ENCODE assay signal across 8 cellular contexts in genomic region chr9:35616681-35617459, GRCh38. TPM values are rescaled to one million over a fixed set of nuclear protein-coding genes. Genes with fewer than 3 reads are reported as not detected.
DNase-seq lines count a peak whose midpoint lies in the region; ATAC-seq, FAIRE-seq and TF ChIP-seq lines count a peak whose summit lies in the region.

No MANE protein-coding gene starts in this region.

- H2AFZ ChIP-seq in H9 (ENCODE audit: low read length) = peak overlapping the region; percentile 69
- H2AFZ ChIP-seq in smooth muscle cell (ENCODE audit: low read depth) = peak overlapping the region; percentile 77

- no peak overlapping the region for H3K4ac ChIP-seq in H9 (ENCODE audit: low read depth, low read length)

- no peak overlapping the region for H3K23ac ChIP-seq in H9 (ENCODE audit: insufficient read length, low read depth, low read length)

- peak overlapping the region; percentile 89 for H3K18ac ChIP-seq in H9 (ENCODE audit: insufficient read length, low read depth, low read length)

- H3K14ac ChIP-seq in H9 (ENCODE audit: insufficient read depth, low read length) = peak overlapping the region; percentile 78

- H4K91ac ChIP-seq in H9 (ENCODE audit: insufficient read length, low read depth, low read length) = no peak overlapping the region

- no peak for TF ChIP-seq CTCF in D721Med (IDR thresholded peaks at IDR 0.05; ENCODE audit: insufficient read depth, missing control alignments)
- TF ChIP-seq CTCF in H9 (conservative IDR thresholded peaks at IDR 0.05) = no peak; the same call in 2 of the 3 replicates
- no peak for TF ChIP-seq CTCF in astrocyte of the cerebellum (IDR thresholded peaks at IDR 0.05; ENCODE audit: low read depth, low read length, missing control alignments)
- TF ChIP-seq CTCF in smooth muscle cell (IDR thresholded peaks at IDR 0.05; ENCODE audit: borderline replicate concordance, insufficient read depth, poor library complexity, severe bottlenecking) = no peak

- peak overlapping the region; percentile 50 for H4K8ac ChIP-seq in H9 (replicated peaks; ENCODE audit: insufficient read length, low read depth, low read length)

- H3K36me3 ChIP-seq in iPS-15b (ENCODE audit: control insufficient read depth, insufficient read depth, low read length) (no peaks in the 10 kb centered on the region), smooth muscle cell (ENCODE audit: low read depth) (no peaks in the 10 kb centered on the region)

- no peaks in the 10 kb centered on the region for H3F3A ChIP-seq in smooth muscle cell (ENCODE audit: low read depth)

- WGBS in H9 (ENCODE audit: extremely low coverage, insufficient read length, low lambda C conversion rate) = no CpG with 5 or more reads among the region's 51 CpGs
- WGBS in smooth muscle cell (ENCODE audit: low lambda C conversion rate) = 12% methylated on average over 44 of the region's 51 CpGs

- H2BK12ac ChIP-seq in H9 (ENCODE audit: insufficient read length, low read depth, low read length) = no peak overlapping the region

- H3K27me3 Mint-ChIP-seq in H9 (ENCODE audit: low read depth) = peaks cover 42% of the 10 kb centered on the region

- H3K27me3 ChIP-seq in H9 (ENCODE audit: insufficient read depth, low read length) (peaks cover 4% of the 10 kb centered on the region; the same call in 1 of the 2 replicates), iPS-15b (ENCODE audit: control insufficient read depth, insufficient read depth, low read length) (peaks cover 34% of the 10 kb centered on the region), smooth muscle cell (ENCODE audit: low read depth) (peaks cover 52% of the 10 kb centered on the region)

- H2BK20ac ChIP-seq in H9 (ENCODE audit: low read depth, low read length, poor library complexity, severe bottlenecking) = no peak overlapping the region

- H3K9ac ChIP-seq in H9 (ENCODE audit: extremely low read depth, insufficient read length, low read length) = peak overlapping the region; percentile 43
- peak overlapping the region; percentile 56 for H3K9ac ChIP-seq in iPS-15b (ENCODE audit: low read depth, low read length)
- H3K9ac ChIP-seq in smooth muscle cell (ENCODE audit: low read depth) = no peak overlapping the region

- H3K4me2 ChIP-seq in H9 (ENCODE audit: insufficient read depth, insufficient read length, low read length) (peak overlapping the region; percentile 77), smooth muscle cell (peak overlapping the region; percentile 78)

- no peaks in the 10 kb centered on the region; the same call in 1 of the 2 replicates for H3K4me1 ChIP-seq in H9 (ENCODE audit: insufficient read depth, low read length)
- H3K4me1 ChIP-seq in iPS-15b (ENCODE audit: control insufficient read depth, insufficient read depth, low read length) = no peaks in the 10 kb centered on the region
- peaks cover 3% of the 10 kb centered on the region for H3K4me1 ChIP-seq in smooth muscle cell (ENCODE audit: low read depth)

- H3K79me2 ChIP-seq in H9 (ENCODE audit: insufficient read depth, low read length) (no peaks in the 10 kb centered on the region), smooth muscle cell (ENCODE audit: low read depth) (no peaks in the 10 kb centered on the region)

- peak overlapping the region; percentile 55 for H4K5ac ChIP-seq in H9 (ENCODE audit: insufficient read length, low read depth, low read length)

- H2AK5ac ChIP-seq in H9 (ENCODE audit: insufficient read length, low read length) = no peak overlapping the region

- no peak overlapping the region for H2BK120ac ChIP-seq in H9 (ENCODE audit: low read depth, low read length, poor library complexity, severe bottlenecking)

- no peaks in the 10 kb centered on the region for H3K36me3 Mint-ChIP-seq in H9 (ENCODE audit: insufficient read depth in 1 of 3, low read depth in 3 of 3)

- H3K23me2 ChIP-seq in H9 (ENCODE audit: insufficient read length, low read depth, low read length, poor library complexity, severe bottlenecking) = peaks cover 13% of the 10 kb centered on the region

- in situ Hi-C loops in astrocyte of the cerebellum (cut with HindIII; ENCODE audit: low sequenced_read_pairs) = no loop called here

- H3K4me1 Mint-ChIP-seq in H9 = peaks cover 15 to 18% of the 10 kb centered on the region in 2 experiments

- H3K9me3 Mint-ChIP-seq in H9 = no peaks in the 10 kb centered on the region; a peak in 1 of 5 replicates

- H2BK15ac ChIP-seq in H9 (ENCODE audit: low read depth, low read length) = no peak overlapping the region

- no peak overlapping the region for H3K56ac ChIP-seq in H9 (ENCODE audit: insufficient read length, low read depth, low read length)

- peak overlapping the region in 2 of 3 experiments; percentile 53 to 69; a peak in 3 of 7 replicates for H3K27ac Mint-ChIP-seq in H9

- no peak overlapping the region for H2BK5ac ChIP-seq in H9 (ENCODE audit: insufficient read length, low read length)

- no peaks in the 10 kb centered on the region for H3K79me1 ChIP-seq in H9 (ENCODE audit: insufficient read depth, low read depth, low read length, poor library complexity, severe bottlenecking)

- H4K20me1 ChIP-seq in H9 (ENCODE audit: control insufficient read depth, insufficient read depth, insufficient read length) = no peaks in the 10 kb centered on the region
- H4K20me1 ChIP-seq in smooth muscle cell (ENCODE audit: low read depth) = no peaks in the 10 kb centered on the region

- DNase-seq in D721Med (ENCODE audit: insufficient read length, low spot score) = peak; percentile 62
- DNase-seq in H9 = peak; percentile 72
- peak; percentile 32 for DNase-seq in T follicular helper cell (ENCODE audit: low read depth)
- DNase-seq in astrocyte of the cerebellum (ENCODE audit: low read depth) = no peak
- peak; percentile 11 for DNase-seq in smooth muscle cell (lab: John Stamatoyannopoulos, UW; ENCODE audit: unreplicated experiment)
- DNase-seq in HUDEP-2 (lab: John Stamatoyannopoulos, UW; ENCODE audit: unreplicated experiment in 76 of 76) = no peak

- FAIRE-seq in D721Med (lab: Jason Lieb, UNC) = no peak

- no peak for ATAC-seq in HG03097 (IDR thresholded peaks at IDR 0.05; ENCODE audit: low FRiP score, unreplicated experiment)

- H3K4me3 Mint-ChIP-seq in H9 = peak overlapping the region; percentile 76 to 79

- H3K9me3 ChIP-seq in H9 (ENCODE audit: control insufficient read depth, low read depth, low read length) (no peaks in the 10 kb centered on the region), iPS-15b (ENCODE audit: control insufficient read depth, insufficient read depth, low read length) (no peaks in the 10 kb centered on the region), smooth muscle cell (replicated peaks; ENCODE audit: low read depth) (no peaks in the 10 kb centered on the region)

- H3K27ac ChIP-seq in H9 (ENCODE audit: insufficient read length, low read depth, low read length) (no peak overlapping the region), smooth muscle cell (ENCODE audit: low read depth) (no peak overlapping the region)

- H3T11ph ChIP-seq in H9 (ENCODE audit: low read length) = no peak overlapping the region

- H3K4me3 ChIP-seq in astrocyte of the cerebellum (ENCODE audit: low read depth, low read length) (peak overlapping the region; percentile 29), iPS-15b (ENCODE audit: low read depth, low read length) (peak overlapping the region; percentile 88), smooth muscle cell (peak overlapping the region; percentile 40)

RNA-seq across cellular contexts. Expression of gene CD72, which starts 1.3 kb away (rescaled TPM):
- total RNA-seq in H9 (2021) (3.3 and 3.9 TPM in 2 replicates), smooth muscle cell (0.45 and 3.0 TPM in 2 replicates)
- polyA plus RNA-seq in smooth muscle cell = 2.9 and 3.9 TPM in 2 replicates

RNA-seq across cellular contexts. Expression of gene TESK1, which starts 11.8 kb away (rescaled TPM):
- 28.1 and 28.6 TPM in 2 replicates for total RNA-seq in H9 (2021)
- total RNA-seq in smooth muscle cell = 10.0 and 14.2 TPM in 2 replicates
- polyA plus RNA-seq in smooth muscle cell = 19.4 and 25.6 TPM in 2 replicates

RNA-seq across cellular contexts. Expression of gene SIT1, which starts 33.9 kb away (rescaled TPM):
- total RNA-seq in H9 (2021) (1.3 and 1.6 TPM in 2 replicates), smooth muscle cell (not detected in 2 replicates)
- not detected in 2 replicates for polyA plus RNA-seq in smooth muscle cell

RNA-seq across cellular contexts. Expression of gene RMRP, which starts 40.9 kb away (rescaled TPM):
- 18,417 and 20,652 TPM in 2 replicates for total RNA-seq in H9 (2021)
- 10,156 and 21,067 TPM in 2 replicates for total RNA-seq in smooth muscle cell
- polyA plus RNA-seq in smooth muscle cell = not detected in 2 replicates

RNA-seq across cellular contexts. Expression of gene CCDC107, which starts 41.2 kb away (rescaled TPM):
- total RNA-seq in H9 (2021) (11.3 and 12.0 TPM in 2 replicates), smooth muscle cell (9.8 and 19.6 TPM in 2 replicates)
- polyA plus RNA-seq in smooth muscle cell = 35.5 and 37.1 TPM in 2 replicates

Comparison
In these comparisons a context has a peak if more than half of its experiments do, and no peak if none do; other contexts are left out.
1. DNase-seq: peak in D721Med (single experiment), H9 (single experiment), T follicular helper cell (single experiment) and smooth muscle cell (single experiment); none in astrocyte of the cerebellum (single experiment) and HUDEP-2 (0 of 76).
2. H3K4me3 ChIP-seq: peak in every context shown above with its lines; median percentile 88 in iPS-15b; 40 in smooth muscle cell; 29 in astrocyte of the cerebellum.